11 cellular contexts compared by ENCODE assay signal in the genomic region with DNA sequence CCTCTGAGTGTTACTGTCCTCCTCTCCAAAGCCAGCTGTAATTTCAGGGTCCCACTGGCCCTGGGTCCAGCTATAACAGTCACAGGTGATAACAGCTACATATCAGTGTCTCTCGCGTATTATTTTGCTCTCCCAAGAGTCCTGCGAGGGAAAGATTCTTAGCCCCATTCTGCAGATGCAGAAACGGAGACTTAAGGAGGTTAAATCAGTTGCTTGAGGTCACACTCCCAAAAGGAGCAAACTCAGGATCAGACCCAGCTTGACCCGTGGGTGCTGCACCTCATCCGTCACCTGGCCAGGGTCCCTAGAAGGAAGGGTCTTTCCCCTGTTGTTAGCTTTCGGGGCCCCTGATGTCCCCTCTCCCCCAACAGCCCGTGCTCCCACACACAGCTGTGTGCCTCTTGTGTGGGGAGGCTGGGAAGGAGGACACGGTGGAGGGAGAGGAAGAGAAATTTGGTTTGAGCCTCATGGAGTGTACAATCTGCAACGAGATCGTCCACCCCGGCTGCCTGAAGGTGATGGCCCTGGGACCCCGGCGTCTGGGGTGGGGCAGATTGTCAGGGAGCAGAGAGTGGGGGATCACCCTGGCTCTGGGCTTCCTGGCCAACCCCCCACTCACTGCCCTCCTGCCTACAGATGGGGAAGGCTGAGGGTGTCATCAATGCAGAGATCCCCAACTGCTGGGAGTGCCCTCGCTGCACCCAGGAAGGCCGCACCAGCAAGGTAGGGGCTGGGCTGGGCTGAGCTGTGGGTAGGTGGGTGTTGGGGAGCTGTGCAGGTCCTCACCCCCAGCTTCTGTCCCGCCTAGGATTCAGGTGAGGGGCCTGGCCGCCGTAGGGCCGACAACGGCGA. TPM values are rescaled to one million over a fixed set of nuclear protein-coding genes. Genes with fewer than 3 reads are reported as not detected.
DNase-seq lines count a peak whose midpoint lies in the region; ATAC-seq, FAIRE-seq and TF ChIP-seq lines count a peak whose summit lies in the region.
"Had no signal": no experiment of that assay in that cellular context is flagged by ENCODE, and none has a peak within 500 bp of the region (broad histone marks: within the 10 kb centered on the region; RNA-seq: fewer than 3 reads in every experiment).

No MANE protein-coding gene starts in this region.

- no peak overlapping the region for H3K4me3 ChIP-seq in WERI-Rb-1 (ENCODE audit: low read depth, low read length)
- H3K4me3 ChIP-seq: smooth muscle cell had no signal

- peaks cover 7% of the 10 kb centered on the region for H3K36me3 Mint-ChIP-seq in mesothelial cell of epicardium
- H3K36me3 Mint-ChIP-seq: naive B cell had no signal

- H3K9me3 ChIP-seq in WERI-Rb-1 (ENCODE audit: severe bottlenecking) = no peaks in the 10 kb centered on the region

- no peak overlapping the region for H3K4me3 Mint-ChIP-seq in mesothelial cell of epicardium
- H3K4me3 Mint-ChIP-seq: CD14-positive monocyte had no signal

- no peaks in the 10 kb centered on the region for H3K9me3 Mint-ChIP-seq in mesothelial cell of epicardium
- H3K9me3 Mint-ChIP-seq: activated T-cell treated with anti-CD3 and anti-CD28 coated beads, Interleukin-2, amount 50 U/mL, for 72 hours; naive B cell had no signal

- H3K27ac ChIP-seq in WERI-Rb-1 = peak overlapping the region; percentile 64
- H3K27ac ChIP-seq: epithelial cell of prostate had no signal

- TF ChIP-seq CTCF in WERI-Rb-1 (IDR thresholded peaks at IDR 0.05; ENCODE audit: low read depth, low read length) = no peak
- TF ChIP-seq CTCF in mesothelial cell of epicardium (IDR thresholded peaks at IDR 0.05; ENCODE audit: unreplicated experiment) = no peak
- no peak for TF ChIP-seq CTCF in omental fat pad (IDR thresholded peaks at IDR 0.05)

- H3K27me3 ChIP-seq in WERI-Rb-1 (ENCODE audit: insufficient read depth, low read depth, severe bottlenecking) = no peaks in the 10 kb centered on the region

- peaks cover 43% of the 10 kb centered on the region for H3K36me3 ChIP-seq in WERI-Rb-1

- peak; percentile 28 for FAIRE-seq in GM19239 (lab: Jason Lieb, UNC)

- H3K27ac Mint-ChIP-seq in mesothelial cell of epicardium = peak overlapping the region; percentile 30
- H3K27ac Mint-ChIP-seq: activated T-cell treated with anti-CD3 and anti-CD28 coated beads, Interleukin-2, amount 50 U/mL, for 72 hours had no signal

- DNase-seq in GM19239 (ENCODE audit: insufficient read length, low spot score) = no peak
- DNase-seq in WERI-Rb-1 = no peak
- no peak for DNase-seq in mesothelial cell of epicardium (ENCODE audit: low spot score in 2 of 2, unreplicated experiment in 2 of 2)
- DNase-seq in amygdala (lab: John Stamatoyannopoulos, UW) = no peak
- no peak for DNase-seq in DMS53 treated with DMSO at 0.1 percent for 48 hours (lab: John Stamatoyannopoulos, UW; ENCODE audit: unreplicated experiment)
- DNase-seq in omental fat pad (ENCODE audit: low spot score) = no peak
- DNase-seq: naive B cell had no signal

- peaks cover 14% of the 10 kb centered on the region for H3K4me1 Mint-ChIP-seq in mesothelial cell of epicardium

- no peaks in the 10 kb centered on the region for H3K27me3 Mint-ChIP-seq in mesothelial cell of epicardium (ENCODE audit: low read depth)
- H3K27me3 Mint-ChIP-seq: naive B cell had no signal

- ATAC-seq in omental fat pad (ENCODE audit: low FRiP score) = no peak
- ATAC-seq: activated T-cell treated with anti-CD3 and anti-CD28 coated beads, Interleukin-2, amount 50 U/mL, for 72 hours had no signal

RNA-seq across cellular contexts. Expression of a gene that starts 3.8 kb away (rescaled TPM):
- total RNA-seq in mesothelial cell of epicardium (53.5 to 56.4 TPM (median 54.9 TPM) in 3 replicates), omental fat pad (1 to 10 TPM; 4.7 to 9.1 (median 6.9) TPM)

RNA-seq across cellular contexts. Expression of a gene that starts 21.7 kb away (rescaled TPM):
- total RNA-seq in mesothelial cell of epicardium (25.8 to 28.2 TPM (median 26.2 TPM) in 3 replicates), omental fat pad (10 to 100 TPM; 15.5 to 42.6 (median 33.9) TPM)

RNA-seq across cellular contexts. Expression of a gene that starts 30.4 kb away (rescaled TPM):
- total RNA-seq in mesothelial cell of epicardium = 30.8 to 39.1 TPM (median 36.4 TPM) in 3 replicates
- total RNA-seq in omental fat pad = 10 to 100 TPM in 2 of 4 donors, 1 to 10 TPM in 2; 5.3 to 13.6 (median 9.2) TPM

RNA-seq across cellular contexts. Expression of a gene that starts 30.7 kb away (rescaled TPM):
- total RNA-seq in mesothelial cell of epicardium (9.1 to 11.5 TPM (median 10.3 TPM) in 3 replicates), omental fat pad (1 to 10 TPM; 1.7 to 3.5 (median 2.3) TPM)

RNA-seq across cellular contexts. Expression of a gene that starts 33.3 kb away (rescaled TPM):
- 43.6 to 44.8 TPM (median 43.9 TPM) in 3 replicates for total RNA-seq in mesothelial cell of epicardium
- 10 to 100 TPM; 17.4 to 37.0 (median 22.2) TPM for total RNA-seq in omental fat pad
